Comparison of ENCODE assay signal across 12 cellular contexts in genomic region chr16:55324491-55325447, GRCh38. TPM values are rescaled to one million over a fixed set of nuclear protein-coding genes. Genes with fewer than 3 reads are reported as not detected.
DNase-seq lines count a peak whose midpoint lies in the region; ATAC-seq, FAIRE-seq and TF ChIP-seq lines count a peak whose summit lies in the region.
"Had no signal": no experiment of that assay in that cellular context is flagged by ENCODE, and none has a peak within 500 bp of the region (broad histone marks: within the 10 kb centered on the region; RNA-seq: fewer than 3 reads in every experiment).

No MANE protein-coding gene starts in this region.

- H3F3A ChIP-seq in neural cell (ENCODE audit: insufficient read depth, low read length, poor library complexity, severe bottlenecking): no peaks in the 10 kb centered on the region

- H3K9me3 Mint-ChIP-seq in natural killer cell: no peaks in the 10 kb centered on the region
- H3K9me3 Mint-ChIP-seq: activated naive CD4-positive, alpha-beta T cell treated with anti-CD3 and anti-CD28 coated beads, Interleukin-2, amount 10 ng/mL, durations not matched to agents 7 days and 5 days; effector memory CD8-positive, alpha-beta T cell; IgD-negative memory B cell had no signal

- H3K27ac ChIP-seq in A549 (no peak overlapping the region), neural cell (ENCODE audit: low read length) (no peak overlapping the region)

- H3K9me3 ChIP-seq in A549: no peaks in the 10 kb centered on the region
- H3K9me3 ChIP-seq in MG63: no peaks in the 10 kb centered on the region
- no peaks in the 10 kb centered on the region for H3K9me3 ChIP-seq in neural cell (ENCODE audit: low read length)

- TF ChIP-seq RAD21 in A549 (conservative IDR thresholded peaks at IDR 0.05 in 1 of 2, IDR thresholded peaks at IDR 0.05 in 1 of 2) (no peak), neural cell (conservative IDR thresholded peaks at IDR 0.05) (no peak)

- peaks cover 4% of the 10 kb centered on the region; the same call in 1 of the 3 replicates for H3K4me1 ChIP-seq in A549

- CTCF ChIA-PET in A549 (lab: Yijun Ruan, JAX): interaction anchor here (1.5 kb wide), 1 partner anchor 17 kb away, joined by 3 read pairs; no protein-coding TSS in a partner anchor

- intact Hi-C loops in natural killer cell (cut with micrococcal nuclease): no loop called here

- WGBS in A549 (ENCODE audit: missing lambda C conversion rate): 18% methylated on average over 14 of the region's 69 CpGs

- TF ChIP-seq CTCF in A549 (IDR thresholded peaks at IDR 0.05) (no peak), neural cell (IDR thresholded peaks at IDR 0.05; ENCODE audit: poor library complexity, severe bottlenecking) (no peak), natural killer cell (IDR thresholded peaks at IDR 0.05) (no peak)

- no peaks in the 10 kb centered on the region for H3K9me2 ChIP-seq in neural cell (ENCODE audit: insufficient read depth, low read length)

- no peak overlapping the region for H3K4me3 Mint-ChIP-seq in natural killer cell
- H3K4me3 Mint-ChIP-seq: activated naive CD4-positive, alpha-beta T cell treated with anti-CD3 and anti-CD28 coated beads, Interleukin-2, amount 10 ng/mL, durations not matched to agents 7 days and 5 days; effector memory CD8-positive, alpha-beta T cell had no signal

- TF ChIP-seq EP300 in A549 (IDR thresholded peaks at IDR 0.05) (no peak), neural cell (conservative IDR thresholded peaks at IDR 0.05; ENCODE audit: poor library complexity, severe bottlenecking) (no peak)

- H3K4me2 ChIP-seq in A549 (peak overlapping the region; percentile 59), neural cell (ENCODE audit: low read length) (peak overlapping the region; percentile 68)

- peaks cover 26% of the 10 kb centered on the region for H3K27me3 ChIP-seq in MG63
- H3K27me3 ChIP-seq in neural cell (ENCODE audit: insufficient read depth, low read depth, low read length): peaks cover 91% of the 10 kb centered on the region

- DNase-seq in A549 (ENCODE audit: low read depth in 1 of 2, low spot score in 1 of 2) (peak in 1 of 2 experiments; percentile 18), MG63 (peak; percentile 54), foreskin melanocyte (peak; percentile 17), SK-N-DZ (ENCODE audit: low spot score) (no peak), natural killer cell (no peak)
- DNase-seq: activated naive CD4-positive, alpha-beta T cell treated with anti-CD3 and anti-CD28 coated beads, Interleukin-2, amount 10 ng/mL, durations not matched to agents 7 days and 5 days; AML-193; effector memory CD8-positive, alpha-beta T cell had no signal

- no peaks in the 10 kb centered on the region for H3K79me2 ChIP-seq in neural cell (replicated peaks; ENCODE audit: insufficient read depth, low read length)

- peaks cover 0 to 8% of the 10 kb centered on the region in 2 donors for H3K4me1 Mint-ChIP-seq in natural killer cell
- H3K4me1 Mint-ChIP-seq: activated naive CD4-positive, alpha-beta T cell treated with anti-CD3 and anti-CD28 coated beads, Interleukin-2, amount 10 ng/mL, durations not matched to agents 7 days and 5 days had no signal

- no peak for TF ChIP-seq POLR2A in A549 (IDR thresholded peaks at IDR 0.05; ENCODE audit: low read length)

- FAIRE-seq in A549 (lab: Jason Lieb, UNC): no peak

- H3K27me3 Mint-ChIP-seq in natural killer cell (ENCODE audit: low read depth in 2 of 2): peaks cover 23 to 41% of the 10 kb centered on the region in 2 donors

- peak overlapping the region; percentile 26; the same call in 2 of the 3 replicates for H3K4me3 ChIP-seq in A549
- H3K4me3 ChIP-seq in MG63: peak overlapping the region; percentile 34
- H3K4me3 ChIP-seq in neural cell (ENCODE audit: low read length): peak overlapping the region; percentile 71

- H2AFZ ChIP-seq in neural cell (ENCODE audit: low read depth, low read length): no peak overlapping the region

- H4K20me1 ChIP-seq in neural cell (ENCODE audit: insufficient read depth): no peaks in the 10 kb centered on the region

- no peaks in the 10 kb centered on the region for H3K36me3 Mint-ChIP-seq in natural killer cell
- H3K36me3 Mint-ChIP-seq: activated naive CD4-positive, alpha-beta T cell treated with anti-CD3 and anti-CD28 coated beads, Interleukin-2, amount 10 ng/mL, durations not matched to agents 7 days and 5 days; IgD-negative memory B cell had no signal

- H3K36me3 ChIP-seq in MG63 (no peaks in the 10 kb centered on the region), neural cell (ENCODE audit: insufficient read depth, low read length) (no peaks in the 10 kb centered on the region)

- POLR2A ChIA-PET in A549 (lab: Yijun Ruan, JAX): no interaction called here

- peak; percentile 19 to 38; a peak in 3 of 6 replicates for ATAC-seq in A549
- ATAC-seq in HG03108 (IDR thresholded peaks at IDR 0.05; ENCODE audit: unreplicated experiment): no peak
- no peak for ATAC-seq in HG03342 (IDR thresholded peaks at IDR 0.05; ENCODE audit: unreplicated experiment)
- ATAC-seq in natural killer cell: no peak
- ATAC-seq: effector memory CD8-positive, alpha-beta T cell had no signal

- no peak overlapping the region for H3K27ac Mint-ChIP-seq in natural killer cell
- H3K27ac Mint-ChIP-seq: activated naive CD4-positive, alpha-beta T cell treated with anti-CD3 and anti-CD28 coated beads, Interleukin-2, amount 10 ng/mL, durations not matched to agents 7 days and 5 days; effector memory CD8-positive, alpha-beta T cell; IgD-negative memory B cell had no signal

- H3K9ac ChIP-seq in neural cell (ENCODE audit: low read length): peak overlapping the region; percentile 20

TF ChIP-seq in A549, 52 proteins besides CTCF, POLR2A, EP300 and RAD21:
- TF ChIP-seq HDAC2 (IDR thresholded peaks at IDR 0.05) (peak; percentile 94), NR3C1 (IDR thresholded peaks at IDR 0.05) (no peak), FOSB (CRISPR knock-in tag; IDR thresholded peaks at IDR 0.05) (no peak)
TF ChIP-seq in A549: peak in this region for 1.

TF ChIP-seq in neural cell, 6 proteins besides CTCF, POLR2A, EP300 and RAD21:
- TF ChIP-seq EZH2 (IDR thresholded peaks at IDR 0.05; ENCODE audit: borderline replicate concordance, insufficient read depth, low read length, poor library complexity, severe bottlenecking): no peak
- no peak for TF ChIP-seq MXI1 (conservative IDR thresholded peaks at IDR 0.05; ENCODE audit: poor library complexity, severe bottlenecking)
- TF ChIP-seq REST (IDR thresholded peaks at IDR 0.05; ENCODE audit: borderline replicate concordance): no peak
- no peak for TF ChIP-seq TAF1 (IDR thresholded peaks at IDR 0.05; ENCODE audit: low read depth)
- no peak for TF ChIP-seq POLR2AphosphoS5 (IDR thresholded peaks at IDR 0.05)
- no peak for TF ChIP-seq SMC3 (conservative IDR thresholded peaks at IDR 0.05; ENCODE audit: poor library complexity)

RNA-seq across cellular contexts. Expression of gene IRX6, which starts 0.8 kb away (rescaled TPM):
- polyA plus RNA-seq in A549 (2011; rRNA removed) (not detected in 2 replicates), A549 (2017; fragmentation: RNase III; extraction: RNeasy Plus Mini Kit Qiagen cat#74134 plus additional on column Dnase treatment) (not detected in 3 replicates), neural cell (not detected in 2 replicates)
- 0.01 TPM in 1 of 2 replicates, not detected in the other for polyA plus RNA-seq in A549 (2012; cell fraction: cytosol; rRNA removed)
- 0.02 and 0.04 TPM in 2 replicates for polyA plus RNA-seq in A549 (2012; cell fraction: nucleus; rRNA removed)
- not detected in 2 replicates for polyA minus RNA-seq in A549 (2011; rRNA and poly(A)+ RNA removed)
- total RNA-seq in MG63 (2014; rRNA removed; shearing (Covaris generic); ENCODE audit: low replicate concordance): 0.16 TPM in 1 of 2 replicates, not detected in the other
- not detected in 2 replicates for polyA minus RNA-seq in neural cell
- not detected in 2 replicates for polyA plus RNA-seq in SK-N-DZ (2014; cell fraction: cytosol; rRNA removed)
- not detected in 2 replicates for polyA plus RNA-seq in SK-N-DZ (2014; cell fraction: nucleus; rRNA removed)
- not detected for total RNA-seq in natural killer cell
- polyA plus RNA-seq: IgD-negative memory B cell had no signal

Comparison
In these comparisons a context has a peak if more than half of its experiments do, and no peak if none do; other contexts are left out.
1. ATAC-seq: peak in A549 (2 of 2); none in HG03108 (single experiment), HG03342 (single experiment) and natural killer cell (0 of 3).
2. DNase-seq: peak in MG63 (single experiment) and foreskin melanocyte (single experiment); none in SK-N-DZ (single experiment) and natural killer cell (single experiment).
3. Peak in every context shown above with its lines, with median percentiles within 50 percentile points of each other: H3K4me3 ChIP-seq.